In the genomic region with DNA sequence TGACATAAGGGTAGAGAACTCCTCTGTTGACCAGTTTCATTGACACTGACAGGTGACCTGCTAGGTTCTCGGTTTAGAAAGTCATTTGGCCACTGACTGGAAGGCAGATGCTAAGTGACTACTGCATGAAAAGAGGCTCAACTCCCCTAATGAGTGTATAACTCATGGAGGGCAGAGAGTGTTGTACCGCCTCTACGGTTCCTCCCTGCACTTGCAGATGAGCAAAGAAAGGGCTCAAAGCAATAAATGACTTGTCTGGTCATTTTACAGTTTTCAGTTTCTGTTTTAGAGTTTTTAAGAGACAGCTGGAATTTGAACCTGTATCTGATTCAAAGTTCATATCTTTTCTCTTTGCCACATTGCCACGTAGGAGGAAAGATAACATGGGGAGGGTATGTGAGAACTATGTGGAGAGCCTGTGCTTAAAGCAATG, we compare ENCODE assay signal across 11 cellular contexts. TPM values are rescaled to one million over a fixed set of nuclear protein-coding genes. Genes with fewer than 3 reads are reported as not detected.
DNase-seq lines count a peak whose midpoint lies in the region; ATAC-seq and TF ChIP-seq lines count a peak whose summit lies in the region.
"Had no signal": no experiment of that assay in that cellular context is flagged by ENCODE, and none has a peak within 500 bp of the region (broad histone marks: within the 10 kb centered on the region; RNA-seq: fewer than 3 reads in every experiment).

No MANE protein-coding gene starts in this region.

- intact Hi-C loops in left colon (cut with DNase I, micrococcal nuclease), result no loop called here
- intact Hi-C loops in head of caudate nucleus (cut with DNase I), result no loop called here

- DNase-seq in left colon (no peak), erythroblast (lab: John Stamatoyannopoulos, UW) (no peak), cortex of kidney (lab: John Stamatoyannopoulos, UW) (no peak), iPS-NIHi7 (ENCODE audit: extremely low spot score) (no peak), head of caudate nucleus (no peak)
- DNase-seq: DND-41, KG1, upper lobe of right lung had no signal

- TF ChIP-seq POLR2A in erythroblast (IDR thresholded peaks at IDR 0.05; ENCODE audit: low read length), result no peak

- peak; percentile 92 for ATAC-seq in GM18511 (IDR thresholded peaks at IDR 0.05; ENCODE audit: unreplicated experiment)
- ATAC-seq in GM21367 (IDR thresholded peaks at IDR 0.05; ENCODE audit: unreplicated experiment), result peak; percentile 93
- ATAC-seq in HG03135 (IDR thresholded peaks at IDR 0.05; ENCODE audit: unreplicated experiment), result peak; percentile 91
- ATAC-seq in left colon, result peak; percentile 60
- ATAC-seq: upper lobe of right lung had no signal

RNA-seq across cellular contexts. Expression of gene FGL2, which starts 2.9 kb away (rescaled TPM):
- total RNA-seq in left colon, result 10 to 100 TPM; 18.8 to 45.1 TPM
